ENCODE assay signal across 9 cellular contexts in genomic region chr5:180815241-180816031, GRCh38. TPM values are rescaled to one million over a fixed set of nuclear protein-coding genes. Genes with fewer than 3 reads are reported as not detected.
DNase-seq lines count a peak whose midpoint lies in the region; ATAC-seq, FAIRE-seq and TF ChIP-seq lines count a peak whose summit lies in the region.
"Had no signal": no experiment of that assay in that cellular context is flagged by ENCODE, and none has a peak within 500 bp of the region (broad histone marks: within the 10 kb centered on the region; RNA-seq: fewer than 3 reads in every experiment).

No MANE protein-coding gene starts in this region.

- peaks cover 0 to 40% (median 0%) of the 10 kb centered on the region in 11 experiments; a peak in 3 of 22 replicates for H3K36me3 ChIP-seq in BLaER1 treated with 17β-estradiol and CSF1 and Interleukin-3, amounts not matched to agents 10 nM and 100 nM
- H3K36me3 ChIP-seq in colonic mucosa (no peaks in the 10 kb centered on the region), osteoblast (ENCODE audit: insufficient read depth, low read length) (no peaks in the 10 kb centered on the region)

- no peak for FAIRE-seq in GM12892 (lab: Jason Lieb, UNC)

- ATAC-seq in HG03469 (IDR thresholded peaks at IDR 0.05; ENCODE audit: unreplicated experiment), result no peak

- H3K4me3 ChIP-seq in BLaER1 treated with 17β-estradiol and CSF1 and Interleukin-3, amounts not matched to agents 10 nM and 100 nM, result peak overlapping the region in 4 of 10 experiments; percentile 22 to 96 (median 70); a peak in 7 of 20 replicates
- no peak overlapping the region for H3K4me3 ChIP-seq in colonic mucosa
- H3K4me3 ChIP-seq in osteoblast (ENCODE audit: insufficient read depth, low read length), result no peak overlapping the region

- H3K4me1 ChIP-seq in BLaER1 treated with 17β-estradiol and CSF1 and Interleukin-3, amounts not matched to agents 10 nM and 100 nM, result peaks cover 49 to 81% (median 54%) of the 10 kb centered on the region in 10 experiments
- H3K4me1 ChIP-seq in colonic mucosa (peaks cover 6% of the 10 kb centered on the region), osteoblast (ENCODE audit: insufficient read depth, low read length) (peaks cover 29% of the 10 kb centered on the region)

- H3K9me3 ChIP-seq in BLaER1 treated with 17β-estradiol and CSF1 and Interleukin-3, amounts not matched to agents 10 nM and 100 nM (replicated peaks in 1 of 11), result no peaks in the 10 kb centered on the region
- H3K9me3 ChIP-seq in colonic mucosa (no peaks in the 10 kb centered on the region), osteoblast (ENCODE audit: low read depth, low read length) (no peaks in the 10 kb centered on the region)

- no peaks in the 10 kb centered on the region for H3K27me3 ChIP-seq in BLaER1 treated with 17β-estradiol and CSF1 and Interleukin-3, amounts not matched to agents 10 nM and 100 nM
- H3K27me3 ChIP-seq in colonic mucosa (no peaks in the 10 kb centered on the region), osteoblast (ENCODE audit: insufficient read depth, low read length) (no peaks in the 10 kb centered on the region)

- TF ChIP-seq CTCF in colonic mucosa (IDR thresholded peaks at IDR 0.05) (no peak), osteoblast (IDR thresholded peaks at IDR 0.05; ENCODE audit: extremely low read depth, low read depth, low read length) (no peak), RWPE1 (conservative IDR thresholded peaks at IDR 0.05; ENCODE audit: low read depth) (no peak), GM10266 (IDR thresholded peaks at IDR 0.05; ENCODE audit: control insufficient read depth, insufficient read depth, low read depth, missing control alignments) (no peak)

- POLR2A ChIA-PET in RWPE1 (lab: Yijun Ruan, JAX; ENCODE audit: low non-redundant PET), result no interaction called here

- intact Hi-C loops in colonic mucosa (cut with DNase I), result no loop called here

- peak; percentile 88 for DNase-seq in MV-4-11 (lab: John Stamatoyannopoulos, UW)
- no peak for DNase-seq in colonic mucosa
- DNase-seq in osteoblast (ENCODE audit: insufficient read length, low spot score, missing footprints), result no peak
- no peak for DNase-seq in GM12892 (ENCODE audit: insufficient read length)
- DNase-seq in RWPE1 (ENCODE audit: low spot score), result no peak
- no peak for DNase-seq in GM10266 (ENCODE audit: extremely low spot score)
- DNase-seq: T-helper 9 cell had no signal

- peaks cover 0 to 37% (median 0%) of the 10 kb centered on the region in 11 experiments; a peak in 3 of 22 replicates for H4K20me1 ChIP-seq in BLaER1 treated with 17β-estradiol and CSF1 and Interleukin-3, amounts not matched to agents 10 nM and 100 nM
- H4K20me1 ChIP-seq in osteoblast (ENCODE audit: insufficient read depth, low read length), result no peaks in the 10 kb centered on the region

- H3K79me2 ChIP-seq in osteoblast (ENCODE audit: insufficient read depth, low read length), result peaks cover 5% of the 10 kb centered on the region

- no peak for TF ChIP-seq POLR2A in GM12892 (IDR thresholded peaks at IDR 0.05; ENCODE audit: low read depth, low read length)

- H3K27ac ChIP-seq in BLaER1 treated with 17β-estradiol and CSF1 and Interleukin-3, amounts not matched to agents 10 nM and 100 nM, result peak overlapping the region in 4 of 11 experiments; percentile 63 to 81 (median 72); a peak in 8 of 22 replicates
- peak overlapping the region; percentile 14 for H3K27ac ChIP-seq in colonic mucosa
- H3K27ac ChIP-seq in osteoblast (ENCODE audit: low read depth, low read length), result no peak overlapping the region
- no peak overlapping the region for H3K27ac ChIP-seq in RWPE1

- H3K4me2 ChIP-seq in BLaER1 treated with 17β-estradiol and CSF1 and Interleukin-3, amounts not matched to agents 10 nM and 100 nM, result peak overlapping the region; percentile 80 to 96 (median 90); a peak in 20 of 22 replicates
- H3K4me2 ChIP-seq in osteoblast (ENCODE audit: insufficient read depth, low read length), result peak overlapping the region; percentile 65

- peak overlapping the region in 4 of 11 experiments; percentile 18 to 98 (median 58); a peak in 6 of 22 replicates for H3K9ac ChIP-seq in BLaER1 treated with 17β-estradiol and CSF1 and Interleukin-3, amounts not matched to agents 10 nM and 100 nM
- H3K9ac ChIP-seq in colonic mucosa (ENCODE audit: low read depth in 2 of 2, low read length in 2 of 2), result no peak overlapping the region

- CTCF ChIA-PET in RWPE1 (lab: Yijun Ruan, JAX), result interaction anchor here (0.6 to 0.7 kb wide), 2 partner anchors 24 to 246 kb away, joined by 3 read pairs; no protein-coding TSS in a partner anchor

- peak overlapping the region; percentile 95 for H2AFZ ChIP-seq in osteoblast (ENCODE audit: low read length)

RNA-seq across cellular contexts. Expression of gene MGAT1, which starts 12.8 kb away (rescaled TPM):
- total RNA-seq in colonic mucosa (100 to 1,000 TPM; 101 to 115 TPM), osteoblast (104 and 113 TPM in 2 replicates)
- 40.5 TPM for polyA plus RNA-seq in GM12892 (2012; ENCODE audit: missing spikeins)

RNA-seq across cellular contexts. Expression of gene ZFP62, which starts 45.6 kb away (rescaled TPM):
- total RNA-seq in colonic mucosa (10 to 100 TPM; 34.3 to 38.7 TPM), osteoblast (12.4 and 18.1 TPM in 2 replicates)
- polyA plus RNA-seq in GM12892 (2012; ENCODE audit: missing spikeins), result 19.4 TPM
